Comparison of ENCODE assay signal across 23 cellular contexts in genomic region chr12:16096273-16096849, GRCh38.
"Had no signal": no experiment of that assay in that cellular context is flagged by ENCODE, and none has a peak within 500 bp of the region (broad histone marks: within the 10 kb centered on the region; RNA-seq: fewer than 3 reads in every experiment).

No MANE protein-coding gene starts in this region.

- H3K4me3 Mint-ChIP-seq: naive B cell; nephron progenitor cell; stimulated activated naive B cell treated with anti-CD40 and anti-IgM and Interleukin-4, amounts not matched to agents 10 μg/mL and 1 μg/mL and 100 μg/mL, for 72 hours; stimulated activated naive CD8-positive, alpha-beta T cell treated with anti-CD3 and anti-CD28 coated beads, Interleukin-15, amount 100 ng/mL, for 72 hours had no signal

- ATAC-seq: left cardiac atrium; left ventricle myocardium superior; stimulated activated naive B cell treated with anti-CD40 and anti-IgM and Interleukin-4, amounts not matched to agents 10 μg/mL and 1 μg/mL and 100 μg/mL, for 72 hours; stimulated activated naive CD8-positive, alpha-beta T cell treated with anti-CD3 and anti-CD28 coated beads, Interleukin-15, amount 100 ng/mL, for 72 hours had no signal

- H3K4me1 ChIP-seq: testis had no signal

- H3K36me3 Mint-ChIP-seq: naive B cell; stimulated activated naive B cell treated with anti-CD40 and anti-IgM and Interleukin-4, amounts not matched to agents 10 μg/mL and 1 μg/mL and 100 μg/mL, for 72 hours had no signal

- DNase-seq: cortex of kidney; dorsolateral prefrontal cortex; effector CD8-positive, alpha-beta T cell; foreskin melanocyte; head of caudate nucleus; kidney; left cardiac atrium; left ventricle myocardium superior; mesenchymal stem cell; midbrain; naive B cell; nephron progenitor cell; posterior cingulate gyrus; sigmoid colon; stimulated activated CD4-positive, alpha-beta T cell treated with anti-CD3 and anti-CD28 coated beads, Interleukin-2, amount 100 ng/mL, for 24 hours; stimulated activated CD4-positive, alpha-beta T cell treated with anti-CD3 and anti-CD28 coated beads, Interleukin-4, amount 100 ng/mL, for 4 hours; stimulated activated naive B cell treated with anti-CD40 and anti-IgM and Interleukin-4, amounts not matched to agents 10 μg/mL and 1 μg/mL and 100 μg/mL, for 72 hours; stimulated activated naive CD8-positive, alpha-beta T cell treated with anti-CD3 and anti-CD28 coated beads, Interleukin-15, amount 100 ng/mL, for 72 hours; testis had no signal

- H3K27ac ChIP-seq: dorsolateral prefrontal cortex, hepatocyte, neutrophil, sigmoid colon, skin epidermis, testis, tibial nerve had no signal

- H3K4me3 ChIP-seq: dorsolateral prefrontal cortex, hepatocyte, sigmoid colon, skin epidermis, testis, tibial nerve had no signal

- H3K27ac Mint-ChIP-seq: naive B cell; nephron progenitor cell; stimulated activated naive B cell treated with anti-CD40 and anti-IgM and Interleukin-4, amounts not matched to agents 10 μg/mL and 1 μg/mL and 100 μg/mL, for 72 hours; stimulated activated naive CD8-positive, alpha-beta T cell treated with anti-CD3 and anti-CD28 coated beads, Interleukin-15, amount 100 ng/mL, for 72 hours had no signal

- H3K36me3 ChIP-seq: neutrophil, sigmoid colon, tibial nerve had no signal

- H3K27me3 ChIP-seq: dorsolateral prefrontal cortex, hepatocyte, neutrophil, sigmoid colon, testis, tibial nerve had no signal

- H3K4me2 ChIP-seq: hepatocyte had no signal

- H3K9me3 ChIP-seq: neutrophil, testis, tibial nerve had no signal

- H3K27me3 Mint-ChIP-seq: stimulated activated naive B cell treated with anti-CD40 and anti-IgM and Interleukin-4, amounts not matched to agents 10 μg/mL and 1 μg/mL and 100 μg/mL, for 72 hours; stimulated activated naive CD8-positive, alpha-beta T cell treated with anti-CD3 and anti-CD28 coated beads, Interleukin-15, amount 100 ng/mL, for 72 hours had no signal

- H3K9me3 Mint-ChIP-seq: stimulated activated naive CD8-positive, alpha-beta T cell treated with anti-CD3 and anti-CD28 coated beads, Interleukin-15, amount 100 ng/mL, for 72 hours had no signal

- H3K4me1 Mint-ChIP-seq: naive B cell; stimulated activated naive B cell treated with anti-CD40 and anti-IgM and Interleukin-4, amounts not matched to agents 10 μg/mL and 1 μg/mL and 100 μg/mL, for 72 hours; stimulated activated naive CD8-positive, alpha-beta T cell treated with anti-CD3 and anti-CD28 coated beads, Interleukin-15, amount 100 ng/mL, for 72 hours had no signal

- H2AFZ ChIP-seq: hepatocyte had no signal

- H3K79me2 ChIP-seq: hepatocyte had no signal
